Comparison of ENCODE assay signal across 22 cellular contexts in the genomic region with DNA sequence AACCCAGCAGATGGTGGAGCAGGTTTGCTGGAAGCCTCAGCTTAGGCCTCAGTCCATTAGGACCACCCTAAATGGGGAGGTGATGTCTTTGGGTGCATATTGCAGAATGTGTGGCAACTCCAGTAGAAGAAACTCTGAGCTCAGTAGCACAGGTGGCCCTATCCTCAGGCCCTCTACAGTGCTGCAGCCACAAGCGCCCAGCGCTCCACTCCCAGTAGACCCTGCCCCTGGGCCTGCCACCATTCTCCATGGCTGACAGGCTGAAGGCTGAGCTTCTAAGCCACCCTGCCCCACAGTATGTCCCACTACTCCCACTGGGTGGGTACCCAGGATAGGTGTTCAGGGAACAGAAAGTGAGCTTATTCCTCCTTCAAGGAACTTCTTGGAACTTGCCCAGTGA.
DNase-seq lines count a peak whose midpoint lies in the region; ATAC-seq, FAIRE-seq and TF ChIP-seq lines count a peak whose summit lies in the region.
"Had no signal": no experiment of that assay in that cellular context is flagged by ENCODE, and none has a peak within 500 bp of the region (broad histone marks: within the 10 kb centered on the region; RNA-seq: fewer than 3 reads in every experiment).

No MANE protein-coding gene starts in this region.

- H3K4me1 ChIP-seq in IMR-90 (ENCODE audit: control insufficient read depth, insufficient read depth, low read length) (peaks cover 10% of the 10 kb centered on the region), astrocyte (ENCODE audit: insufficient read depth, low read length) (peaks cover 11% of the 10 kb centered on the region), psoas muscle (no peaks in the 10 kb centered on the region)
- H3K4me1 ChIP-seq: stomach had no signal

- H4K8ac ChIP-seq in IMR-90 (ENCODE audit: low read depth in 2 of 2, low read length in 2 of 2) = peak overlapping the region in 1 of 2 experiments; percentile 35; a peak in 1 of 4 replicates

- peak overlapping the region; percentile 23 for H2AK9ac ChIP-seq in IMR-90 (replicated peaks; ENCODE audit: low read depth, low read length, poor library complexity)

- ATAC-seq in IMR-90 (ENCODE audit: low read depth) (no peak), psoas muscle (no peak)
- ATAC-seq: GM23338 had no signal

- POLR2A ChIA-PET in AG04450 (lab: Yijun Ruan, JAX) = interaction anchor here (1.3 kb wide), 1 partner anchor 168 kb away, joined by 3 read pairs; no protein-coding TSS in a partner anchor
- POLR2A ChIA-PET in IMR-90 (lab: Charles Lee; ENCODE audit: unreplicated experiment) = interaction anchor here (1.0 kb wide), 1 partner anchor 13 kb away, joined by 3 read pairs; no protein-coding TSS in a partner anchor

- H3K27ac ChIP-seq in AG04450 (ENCODE audit: low read depth, low read length) = peak overlapping the region; percentile 68
- H3K27ac ChIP-seq in IMR-90 (ENCODE audit: insufficient read depth, low read length) = 0 out of 2 replicates have a peak overlapping the region, but pooled peaks have one; percentile 20
- H3K27ac ChIP-seq in astrocyte (ENCODE audit: low read depth, low read length) = peak overlapping the region; percentile 50
- H3K27ac ChIP-seq in psoas muscle = peak overlapping the region; percentile 17
- H3K27ac ChIP-seq: cardiac muscle cell, neutrophil, stomach had no signal

- no peak overlapping the region for H3K4me3 Mint-ChIP-seq in astrocyte (ENCODE audit: unreplicated experiment)
- H3K4me3 Mint-ChIP-seq: activated CD4-positive, alpha-beta memory T cell treated with anti-CD3 and anti-CD28 coated beads for 36 hours; CD4-positive, CD25-positive, alpha-beta regulatory T cell; GM23338; immature natural killer cell; T-helper 1 cell treated with Interleukin-12 subunit alpha and Interleukin-12 subunit beta and Interleukin-4 antibody, amounts not matched to agents 30 μg/mL and 1 μg/mL, for 36 hours had no signal

- no CpG with 5 or more reads among the region's 2 CpGs for WGBS in IMR-90 (ENCODE audit: extremely low coverage in 2 of 2, insufficient read length in 1 of 2), 2 experiments
- WGBS in psoas muscle, 3 donors = 100% methylated on average over 2 of the region's 2 CpGs

- H3K23ac ChIP-seq in IMR-90 (ENCODE audit: low read depth, low read length) = no peak overlapping the region

- no peaks in the 10 kb centered on the region for H4K20me1 ChIP-seq in IMR-90 (ENCODE audit: insufficient read depth, low read length)
- no peaks in the 10 kb centered on the region for H4K20me1 ChIP-seq in astrocyte (ENCODE audit: insufficient read depth, low read length)

- peaks cover 11% of the 10 kb centered on the region for H3K4me1 Mint-ChIP-seq in astrocyte (ENCODE audit: low read depth, unreplicated experiment)
- H3K4me1 Mint-ChIP-seq: CD4-positive, CD25-positive, alpha-beta regulatory T cell; immature natural killer cell had no signal

- peak overlapping the region; percentile 18 for H2AFZ ChIP-seq in IMR-90 (replicated peaks; ENCODE audit: low read length, poor library complexity)
- H2AFZ ChIP-seq in astrocyte (ENCODE audit: low read depth, low read length) = no peak overlapping the region
- H2AFZ ChIP-seq: GM23338 had no signal

- in situ Hi-C loops in IMR-90 (cut with MboI; ENCODE audit: low sequenced_read_pairs) = no loop called here

- H3K14ac ChIP-seq in IMR-90 (replicated peaks; ENCODE audit: low read depth, low read length) = 0 out of 2 replicates have a peak overlapping the region, but pooled peaks have one; percentile 33

- peak overlapping the region; percentile 75 for H2BK20ac ChIP-seq in IMR-90 (ENCODE audit: low read depth, low read length)

- H3K27me3 ChIP-seq in AG04450 (ENCODE audit: control insufficient read depth, insufficient read depth, low read length) (no peaks in the 10 kb centered on the region), IMR-90 (ENCODE audit: control insufficient read depth, insufficient read depth, low read length) (no peaks in the 10 kb centered on the region), astrocyte (ENCODE audit: insufficient read depth, low read length) (no peaks in the 10 kb centered on the region), psoas muscle (ENCODE audit: insufficient read depth in 3 of 3, low read length in 2 of 3) (no peaks in the 10 kb centered on the region)
- H3K27me3 ChIP-seq: cardiac muscle cell, neutrophil, stomach, tibial nerve had no signal

- no peaks in the 10 kb centered on the region for H3K9me3 Mint-ChIP-seq in astrocyte (ENCODE audit: unreplicated experiment)
- H3K9me3 Mint-ChIP-seq: activated CD4-positive, alpha-beta memory T cell treated with anti-CD3 and anti-CD28 coated beads for 36 hours; activated naive CD4-positive, alpha-beta T cell treated with anti-CD3 and anti-CD28 coated beads, Interleukin-2, amount 50 U/mL, for 72 hours; activated T-helper 2 cell treated with anti-CD3 and anti-CD28 coated beads, Interferon-gamma antibody, Interleukin-2, Interleukin-4, amounts not matched to agents 10 μg/mL and 5 μg/mL and 100 μg/mL, durations not matched to agents 14 hours and 24 hours and 36 hours; CD4-positive, CD25-positive, alpha-beta regulatory T cell; GM23338; T-helper 1 cell treated with Interleukin-12 subunit alpha and Interleukin-12 subunit beta and Interleukin-4 antibody, amounts not matched to agents 30 μg/mL and 1 μg/mL, for 36 hours had no signal

- H3K36me3 ChIP-seq in IMR-90 (ENCODE audit: control insufficient read depth, insufficient read depth, low read length) (no peaks in the 10 kb centered on the region), astrocyte (ENCODE audit: insufficient read depth, low read length) (no peaks in the 10 kb centered on the region), psoas muscle (ENCODE audit: insufficient read depth in 1 of 2, low read depth in 1 of 2) (no peaks in the 10 kb centered on the region)
- H3K36me3 ChIP-seq: cardiac muscle cell, neutrophil, stomach, tibial nerve had no signal

- H2BK120ac ChIP-seq in IMR-90 (ENCODE audit: low read depth, low read length) = peak overlapping the region; percentile 89

- no peak overlapping the region for H4K5ac ChIP-seq in IMR-90 (ENCODE audit: low read depth, low read length)

- peak overlapping the region; percentile 25; the same call in 2 of the 3 replicates for H2BK15ac ChIP-seq in IMR-90 (ENCODE audit: low read depth, low read length)

- no peaks in the 10 kb centered on the region for H3K79me2 ChIP-seq in astrocyte (ENCODE audit: insufficient read depth, low read length)

- H3K56ac ChIP-seq in IMR-90 (ENCODE audit: extremely low read depth, insufficient read depth, low read length) = no peak overlapping the region

- H2AK5ac ChIP-seq in IMR-90 (ENCODE audit: low read depth, low read length) = peak overlapping the region; percentile 35

- H3K18ac ChIP-seq in IMR-90 (ENCODE audit: low read depth, low read length) = no peak overlapping the region

- peak overlapping the region; percentile 17; the same call in 1 of the 2 replicates for H4K91ac ChIP-seq in IMR-90 (ENCODE audit: insufficient read depth, low read depth, low read length)

- H2BK5ac ChIP-seq in IMR-90 (ENCODE audit: low read depth, low read length, poor library complexity, severe bottlenecking) = no peak overlapping the region

- H3K27me3 Mint-ChIP-seq in astrocyte (ENCODE audit: low read depth, unreplicated experiment) = no peaks in the 10 kb centered on the region
- H3K27me3 Mint-ChIP-seq: activated CD4-positive, alpha-beta memory T cell treated with anti-CD3 and anti-CD28 coated beads for 36 hours; CD4-positive, CD25-positive, alpha-beta regulatory T cell had no signal

- H3K9ac ChIP-seq in IMR-90 (ENCODE audit: low read depth, low read length) (no peak overlapping the region), astrocyte (ENCODE audit: low read length) (no peak overlapping the region)

- DNase-seq in AG04450 (ENCODE audit: low read depth, low spot score) (no peak), IMR-90 (no peak), astrocyte (ENCODE audit: low read depth) (no peak), psoas muscle (no peak), HUDEP-2 (lab: John Stamatoyannopoulos, UW; ENCODE audit: unreplicated experiment in 76 of 76) (no peak), NCI-H187 treated with DMSO at 0.1 percent for 48 hours (lab: John Stamatoyannopoulos, UW) (no peak), NCI-H2171 treated with DMSO at 0.1 percent for 48 hours (lab: John Stamatoyannopoulos, UW) (no peak)
- DNase-seq: activated CD4-positive, CD25-positive, alpha-beta regulatory T cell treated with anti-CD3 and anti-CD28 coated beads, Interleukin-2, amount 50 U/mL, for 72 hours; immature natural killer cell; NCI-H526; stomach had no signal

- BruUV-seq in IMR-90 (replicated peaks; lab: Mats Ljungman, UMichigan) = no TSS peak

- H3K36me3 Mint-ChIP-seq in astrocyte (ENCODE audit: low read depth, unreplicated experiment) = no peaks in the 10 kb centered on the region
- H3K36me3 Mint-ChIP-seq: activated CD4-positive, alpha-beta memory T cell treated with anti-CD3 and anti-CD28 coated beads for 36 hours; activated naive CD4-positive, alpha-beta T cell treated with anti-CD3 and anti-CD28 coated beads, Interleukin-2, amount 50 U/mL, for 72 hours; CD4-positive, CD25-positive, alpha-beta regulatory T cell; immature natural killer cell had no signal

- H3K4me2 ChIP-seq in IMR-90 (ENCODE audit: low read depth, low read length) (no peak overlapping the region), astrocyte (ENCODE audit: low read length) (peak overlapping the region; percentile 38)
- H3K4me2 ChIP-seq: GM23338 had no signal

- TF ChIP-seq RAD21 in IMR-90 (IDR thresholded peaks at IDR 0.05; ENCODE audit: low read length) = no peak

- H3K9me1 ChIP-seq in IMR-90 (ENCODE audit: insufficient read depth, low read length) = peaks cover 7% of the 10 kb centered on the region; the same call in 1 of the 2 replicates

- H3K9me3 ChIP-seq in AG04450 (ENCODE audit: control insufficient read depth, insufficient read depth, low read length) (no peaks in the 10 kb centered on the region; the same call in 1 of the 2 replicates), IMR-90 (ENCODE audit: control insufficient read depth, insufficient read depth, low read length) (no peaks in the 10 kb centered on the region), astrocyte (ENCODE audit: insufficient read depth, low read depth, low read length) (no peaks in the 10 kb centered on the region), psoas muscle (no peaks in the 10 kb centered on the region)
- H3K9me3 ChIP-seq: neutrophil, stomach, tibial nerve had no signal

- no peak for TF ChIP-seq CTCF in AG04450 (IDR thresholded peaks at IDR 0.05; ENCODE audit: low read depth, low read length)
- no peak for TF ChIP-seq CTCF in IMR-90 (conservative IDR thresholded peaks at IDR 0.05; ENCODE audit: low read depth, low read length)
- TF ChIP-seq CTCF in astrocyte (IDR thresholded peaks at IDR 0.05; ENCODE audit: insufficient read depth, low read depth, low read length) = no peak
- TF ChIP-seq CTCF in psoas muscle (IDR thresholded peaks at IDR 0.05) = no peak

- H3K4me3 ChIP-seq in AG04450 (ENCODE audit: low read depth, low read length) = no peak overlapping the region
- H3K4me3 ChIP-seq in IMR-90 (ENCODE audit: insufficient read depth, low read depth, low read length) = no peak overlapping the region
- no peak overlapping the region for H3K4me3 ChIP-seq in astrocyte (ENCODE audit: insufficient read depth, low read depth, low read length)
- H3K4me3 ChIP-seq in psoas muscle = no peak overlapping the region
- H3K4me3 ChIP-seq: cardiac muscle cell, coronary artery, GM23338, stomach, tibial nerve had no signal

- TF ChIP-seq POLR2A in IMR-90 (IDR thresholded peaks at IDR 0.05; ENCODE audit: low read depth, low read length) = no peak

- no peak overlapping the region for H3K27ac Mint-ChIP-seq in astrocyte (ENCODE audit: unreplicated experiment)
- H3K27ac Mint-ChIP-seq: activated CD4-positive, alpha-beta memory T cell treated with anti-CD3 and anti-CD28 coated beads for 36 hours; activated T-helper 2 cell treated with anti-CD3 and anti-CD28 coated beads, Interferon-gamma antibody, Interleukin-2, Interleukin-4, amounts not matched to agents 10 μg/mL and 5 μg/mL and 100 μg/mL, durations not matched to agents 14 hours and 24 hours and 36 hours; CD4-positive, CD25-positive, alpha-beta regulatory T cell; GM23338; immature natural killer cell had no signal

- intact Hi-C loops in IMR-90 (cut with micrococcal nuclease) = loop anchor here (2.0 to 5.0 kb wide), 2 partner anchors 163 to 238 kb away; no protein-coding TSS in a partner anchor
- intact Hi-C loops in psoas muscle (cut with DNase I) = no loop called here

- H3K79me1 ChIP-seq in IMR-90 (ENCODE audit: low read depth in 1 of 2, low read length in 2 of 2) = no peaks in the 10 kb centered on the region

- H3K4ac ChIP-seq in IMR-90 (ENCODE audit: low read depth, low read length) = peak overlapping the region; percentile 64

- CTCF ChIA-PET in AG04450 (lab: Charles Lee) (no interaction called here), IMR-90 (lab: Yijun Ruan, JAX) (no interaction called here)

- dilution Hi-C loops in IMR-90 (cut with HindIII; ENCODE audit: low sequenced_read_pairs, unreplicated experiment) = no loop called here

- no peak for FAIRE-seq in astrocyte (lab: Jason Lieb, UNC)
- FAIRE-seq: D721Med had no signal

Comparison
In these comparisons a context has a peak if more than half of its experiments do, and no peak if none do; other contexts are left out.
1. H3K27ac ChIP-seq: peak in every context shown above with its lines; median percentile 68 in AG04450; 50 in astrocyte; 20 in IMR-90; 17 in psoas muscle.